In genomic region chr2:154402138-154402714, GRCh38 we compare ENCODE assay signal across 8 cellular contexts.
DNase-seq lines count a peak whose midpoint lies in the region; ATAC-seq and TF ChIP-seq lines count a peak whose summit lies in the region.

No MANE protein-coding gene starts in this region.

- DNase-seq in DMS 273 treated with DMSO at 0.1 percent for 48 hours (lab: John Stamatoyannopoulos, UW) (peak; percentile 59), NCI-H82 (lab: John Stamatoyannopoulos, UW) (peak; percentile 64), erythroblast (lab: John Stamatoyannopoulos, UW) (peak; percentile 6 to 31), skeletal muscle cell (ENCODE audit: low read depth) (peak; percentile 1), posterior cingulate gyrus (no peak)
- no peak for DNase-seq in NK-92 treated with Interleukin-12 subunit alpha and Interleukin-12 subunit beta, amount 100 ng/mL, for 24 hours (lab: John Stamatoyannopoulos, UW)

- intact Hi-C loops in posterior cingulate gyrus (cut with DNase I): no loop called here

- H3K4me3 ChIP-seq in skeletal muscle cell (ENCODE audit: low read depth, low read length): no peak overlapping the region

- ATAC-seq in HG02798 (IDR thresholded peaks at IDR 0.05; ENCODE audit: poor library complexity, unreplicated experiment) (peak; percentile 64), GM21737 (IDR thresholded peaks at IDR 0.05; ENCODE audit: unreplicated experiment) (no peak)

- no peak for TF ChIP-seq POLR2A in erythroblast (IDR thresholded peaks at IDR 0.05; ENCODE audit: low read length)

Comparison
In these comparisons a context has a peak if more than half of its experiments do, and no peak if none do; other contexts are left out.
1. DNase-seq: peak in DMS 273 treated with DMSO at 0.1 percent for 48 hours (single experiment), NCI-H82 (single experiment), erythroblast (2 of 2) and skeletal muscle cell (single experiment); none in posterior cingulate gyrus (0 of 10) and NK-92 treated with Interleukin-12 subunit alpha and Interleukin-12 subunit beta, amount 100 ng/mL, for 24 hours (single experiment).